In genomic region chr6:170261643-170262480, GRCh38 we compare ENCODE assay signal across 13 cellular contexts. TPM values are rescaled to one million over a fixed set of nuclear protein-coding genes. Genes with fewer than 3 reads are reported as not detected.
DNase-seq lines count a peak whose midpoint lies in the region; ATAC-seq and TF ChIP-seq lines count a peak whose summit lies in the region.
"Had no signal": no experiment of that assay in that cellular context is flagged by ENCODE, and none has a peak within 500 bp of the region (broad histone marks: within the 10 kb centered on the region; RNA-seq: fewer than 3 reads in every experiment).

No MANE protein-coding gene starts in this region.

- H3K9me2 ChIP-seq in GM23338 (ENCODE audit: insufficient read depth), result no peaks in the 10 kb centered on the region

- H3K4me1 ChIP-seq in GM23338 (ENCODE audit: insufficient read depth) (no peaks in the 10 kb centered on the region), neural progenitor cell (peaks cover 16% of the 10 kb centered on the region), spleen (peaks cover 0 to 19% (median 6%) of the 10 kb centered on the region in 6 donors)

- H3K79me2 ChIP-seq in GM23338 (replicated peaks; ENCODE audit: insufficient read depth) (no peaks in the 10 kb centered on the region), neural progenitor cell (ENCODE audit: low read depth) (no peaks in the 10 kb centered on the region)

- no peak overlapping the region for H3K27ac ChIP-seq in GM23338 (ENCODE audit: low read depth)
- peak overlapping the region; percentile 49 for H3K27ac ChIP-seq in angular gyrus (ENCODE audit: low read depth, low read length)
- H3K27ac ChIP-seq in neural progenitor cell, result no peak overlapping the region
- peak overlapping the region in 5 of 8 donors; percentile 43 to 62 (median 55) for H3K27ac ChIP-seq in spleen

- H4K20me1 ChIP-seq in GM23338 (replicated peaks; ENCODE audit: insufficient read depth) (no peaks in the 10 kb centered on the region), neural progenitor cell (ENCODE audit: low read depth) (no peaks in the 10 kb centered on the region)

- H3K27ac Mint-ChIP-seq in GM23338 (no peak overlapping the region), neural progenitor cell (no peak overlapping the region)
- H3K27ac Mint-ChIP-seq: B cell; CD4-positive, alpha-beta T cell; H9 had no signal

- H3K4me1 Mint-ChIP-seq in GM23338, result peaks cover 8% of the 10 kb centered on the region
- peaks cover 29% of the 10 kb centered on the region for H3K4me1 Mint-ChIP-seq in neural progenitor cell
- H3K4me1 Mint-ChIP-seq: B cell had no signal

- in situ Hi-C loops in GM13977 (cut with MboI; ENCODE audit: low pct_unique_long_range_greater_than_20kb, low sequenced_read_pairs, unreplicated experiment), result no loop called here

- intact Hi-C loops in spleen (cut with DNase I; ENCODE audit: low total_unique reads), result no loop called here

- H3K36me3 ChIP-seq in GM23338 (ENCODE audit: insufficient read depth), result no peaks in the 10 kb centered on the region
- no peaks in the 10 kb centered on the region for H3K36me3 ChIP-seq in neural progenitor cell
- H3K36me3 ChIP-seq in spleen, result no peaks in the 10 kb centered on the region

- H3K9me3 Mint-ChIP-seq in GM23338 (no peaks in the 10 kb centered on the region), neural progenitor cell (no peaks in the 10 kb centered on the region)
- H3K9me3 Mint-ChIP-seq: CD4-positive, alpha-beta T cell; H9 had no signal

- H3K36me3 Mint-ChIP-seq in GM23338 (ENCODE audit: low read depth), result no peaks in the 10 kb centered on the region
- no peaks in the 10 kb centered on the region for H3K36me3 Mint-ChIP-seq in neural progenitor cell

- no peak overlapping the region for H3K9ac ChIP-seq in neural progenitor cell

- 80 to 84% (median 82%) methylated on average over 24 to 31 of the region's 31 CpGs for WGBS in spleen, 5 donors

- TF ChIP-seq CTCF in GM23338 (conservative IDR thresholded peaks at IDR 0.05; ENCODE audit: low read depth in 2 of 2) (no peak), neural progenitor cell (IDR thresholded peaks at IDR 0.05) (no peak), spleen (IDR thresholded peaks at IDR 0.05 in 8 of 11, conservative IDR thresholded peaks at IDR 0.05 in 3 of 11) (no peak), GM13977 (IDR thresholded peaks at IDR 0.05; ENCODE audit: extremely low read depth, insufficient read depth, missing control alignments) (no peak)

- H3K27me3 ChIP-seq in GM23338 (ENCODE audit: insufficient read depth), result no peaks in the 10 kb centered on the region
- no peaks in the 10 kb centered on the region for H3K27me3 ChIP-seq in neural progenitor cell
- peaks cover 0 to 33% (median 8%) of the 10 kb centered on the region in 7 donors for H3K27me3 ChIP-seq in spleen (replicated peaks in 1 of 7)

- ATAC-seq in GM23338, result no peak

- H2AFZ ChIP-seq in GM23338 (peak overlapping the region; percentile 80), neural progenitor cell (replicated peaks) (peak overlapping the region; percentile 26)

- TF ChIP-seq POLR2A in spleen (IDR thresholded peaks at IDR 0.05), result no peak

- H3K4me3 ChIP-seq in GM23338 (no peak overlapping the region), neural progenitor cell (no peak overlapping the region), spleen (no peak overlapping the region)

- H3F3A ChIP-seq in GM23338 (replicated peaks; ENCODE audit: low read depth) (no peaks in the 10 kb centered on the region), neural progenitor cell (ENCODE audit: low read depth) (peaks cover 8% of the 10 kb centered on the region)

- DNase-seq in GM23338 (ENCODE audit: low spot score) (no peak), neural progenitor cell (ENCODE audit: low spot score) (no peak), spleen (peak; percentile 39), SIG-M5 (lab: John Stamatoyannopoulos, UW) (no peak), GM13977 (ENCODE audit: low spot score) (no peak)
- no peak for DNase-seq in activated CD8-positive, alpha-beta memory T cell treated with anti-CD3 and anti-CD28 coated beads for 24 hours
- DNase-seq: Calu3; CD4-positive, alpha-beta T cell; DMS 273 treated with DMSO at 0.1 percent for 48 hours; GOT3; H9 had no signal

- H3K27me3 Mint-ChIP-seq in GM23338 (ENCODE audit: insufficient read depth, low read depth, poor library complexity) (peaks cover 9% of the 10 kb centered on the region), neural progenitor cell (ENCODE audit: insufficient read depth, low read depth) (peaks cover 12% of the 10 kb centered on the region)

- no peak overlapping the region for H3K4me2 ChIP-seq in GM23338
- H3K4me2 ChIP-seq in neural progenitor cell, result no peak overlapping the region

- no peaks in the 10 kb centered on the region for H3K9me3 ChIP-seq in neural progenitor cell (ENCODE audit: low read depth)
- H3K9me3 ChIP-seq in spleen, result no peaks in the 10 kb centered on the region

- H3K4me3 Mint-ChIP-seq in GM23338, result no peak overlapping the region
- H3K4me3 Mint-ChIP-seq in neural progenitor cell, result no peak overlapping the region
- H3K4me3 Mint-ChIP-seq: B cell; CD4-positive, alpha-beta T cell; H9 had no signal

TF ChIP-seq in GM23338, 12 proteins besides CTCF, POLR2A, EP300 and RAD21 (continues in another document):
- TF ChIP-seq ZNF331 (CRISPR knock-in tag; IDR thresholded peaks at IDR 0.05; ENCODE audit: low read depth) (no peak), NANOG (IDR thresholded peaks at IDR 0.05; ENCODE audit: borderline replicate concordance) (no peak), REST (IDR thresholded peaks at IDR 0.05; ENCODE audit: unreplicated experiment) (no peak), EZH2phosphoT487 (IDR thresholded peaks at IDR 0.05; ENCODE audit: unreplicated experiment) (no peak)

RNA-seq across cellular contexts. Expression of gene DLL1, which starts 29.0 kb away (rescaled TPM):
- total RNA-seq in GM23338 (2014; rRNA removed; shearing (Covaris generic)), result 4.6 and 4.8 TPM in 2 replicates
- polyA plus RNA-seq in GM23338 (2016; fragmentation: Nextera tagmentation; extraction: Ambion mirVana) (2.2 and 2.6 TPM in 2 replicates), spleen (10 to 100 TPM; 12.6 to 30.3 (median 15.0) TPM)
- total RNA-seq in neural progenitor cell (ENCODE audit: low replicate concordance) (35.9 and 91.8 TPM in 2 replicates), spleen (100 to 1,000 TPM in 2 of 7 donors, 10 to 100 TPM in 5; 34.7 to 119 (median 79.8) TPM)

RNA-seq across cellular contexts. Expression of gene FAM120B, which starts 44.7 kb away (rescaled TPM):
- total RNA-seq in GM23338 (2014; rRNA removed; shearing (Covaris generic)), result 14.4 and 16.7 TPM in 2 replicates
- 5.8 and 7.2 TPM in 2 replicates for polyA plus RNA-seq in GM23338 (2016; fragmentation: Nextera tagmentation; extraction: Ambion mirVana)
- total RNA-seq in neural progenitor cell (ENCODE audit: low replicate concordance), result 19.7 and 20.3 TPM in 2 replicates
- total RNA-seq in spleen, result 10 to 100 TPM; 24.8 to 41.2 (median 27.4) TPM
- polyA plus RNA-seq in spleen, result 1 to 10 TPM; 7.6 to 8.7 (median 8.5) TPM

Comparison
In these comparisons a context has a peak if more than half of its experiments do, and no peak if none do; other contexts are left out.
1. H3K27ac ChIP-seq: peak in angular gyrus (single experiment) and spleen (5 of 8); none in GM23338 (single experiment) and neural progenitor cell (single experiment).